21 cellular contexts compared by ENCODE assay signal in genomic region chrX:2642146-2642545, GRCh38.
"Had no signal": no experiment of that assay in that cellular context is flagged by ENCODE, and none has a peak within 500 bp of the region (broad histone marks: within the 10 kb centered on the region; RNA-seq: fewer than 3 reads in every experiment).

No MANE protein-coding gene starts in this region.

- H3K27me3 Mint-ChIP-seq: dendritic cell treated with granulocyte-macrophage colony-stimulating factor and Interleukin-4, amounts not matched to agents 40 ng/mL and 50 ng/mL, for 4 days; effector memory CD8-positive, alpha-beta T cell; naive B cell had no signal

- H3K4me1 ChIP-seq: colonic mucosa, esophagus muscularis mucosa, gastrocnemius medialis, heart right ventricle, left lung, lower lobe of right lung had no signal

- H3K27ac ChIP-seq: colonic mucosa, esophagus muscularis mucosa, gastrocnemius medialis, heart right ventricle, left lung, lower lobe of right lung had no signal

- H3K4me3 ChIP-seq: colonic mucosa, esophagus muscularis mucosa, gastrocnemius medialis, heart right ventricle, left lung, lower lobe of right lung, mucosa of descending colon had no signal

- H3K27ac Mint-ChIP-seq: dendritic cell treated with granulocyte-macrophage colony-stimulating factor and Interleukin-4, amounts not matched to agents 40 ng/mL and 50 ng/mL, for 4 days; effector memory CD8-positive, alpha-beta T cell; mesothelial cell of epicardium had no signal

- H3K4me1 Mint-ChIP-seq: mesothelial cell of epicardium had no signal

- H3K4me3 Mint-ChIP-seq: dendritic cell treated with granulocyte-macrophage colony-stimulating factor and Interleukin-4, amounts not matched to agents 40 ng/mL and 50 ng/mL, for 4 days; effector memory CD8-positive, alpha-beta T cell; mesothelial cell of epicardium; naive B cell had no signal

- H3K9me3 Mint-ChIP-seq: dendritic cell treated with granulocyte-macrophage colony-stimulating factor and Interleukin-4, amounts not matched to agents 40 ng/mL and 50 ng/mL, for 4 days; effector memory CD8-positive, alpha-beta T cell; mesothelial cell of epicardium; naive B cell had no signal

- ATAC-seq: effector memory CD8-positive, alpha-beta T cell; gastrocnemius medialis; heart right ventricle; left cardiac atrium; left lung; left ventricle myocardium superior; lower lobe of right lung; mucosa of descending colon had no signal

- H3K27me3 ChIP-seq: colonic mucosa, esophagus muscularis mucosa, gastrocnemius medialis, heart right ventricle, left lung had no signal

- DNase-seq: colonic mucosa; cortex of kidney; effector CD8-positive, alpha-beta T cell; effector memory CD8-positive, alpha-beta T cell; foreskin fibroblast; foreskin melanocyte; gastrocnemius medialis; glutamatergic neuron; head of caudate nucleus; heart right ventricle; hippocampal formation; left cardiac atrium; left lung; left ventricle myocardium superior; lower lobe of right lung; mesenchymal stem cell; mucosa of descending colon; naive B cell had no signal

- H3K9me3 ChIP-seq: colonic mucosa, esophagus muscularis mucosa, gastrocnemius medialis, heart right ventricle, left lung, lower lobe of right lung, mucosa of descending colon had no signal

- H3K36me3 ChIP-seq: colonic mucosa, gastrocnemius medialis had no signal
